ENCODE assay signal across 1 cellular context in genomic region chr20:6053064-6053775, GRCh38.
TF ChIP-seq lines count a peak whose summit lies in the region.

No MANE protein-coding gene starts in this region.

TF ChIP-seq in WTC11, 78 proteins besides CTCF, POLR2A, EP300 and RAD21 (continued from another document):
- TF ChIP-seq IRF2 (CRISPR knock-in tag; IDR thresholded peaks at IDR 0.05; ENCODE audit: borderline replicate concordance, low read depth) (no peak), ZSCAN18 (CRISPR knock-in tag; IDR thresholded peaks at IDR 0.05) (no peak)
TF ChIP-seq in WTC11: peak in this region for 0.
